Comparison of ENCODE assay signal across 1 cellular context in genomic region chr11:65611758-65612603, GRCh38.
TF ChIP-seq lines count a peak whose summit lies in the region.

No MANE protein-coding gene starts in this region.

TF ChIP-seq in GM12878, 131 proteins besides CTCF, POLR2A, EP300 and RAD21:
- TF ChIP-seq, protein P1, sequence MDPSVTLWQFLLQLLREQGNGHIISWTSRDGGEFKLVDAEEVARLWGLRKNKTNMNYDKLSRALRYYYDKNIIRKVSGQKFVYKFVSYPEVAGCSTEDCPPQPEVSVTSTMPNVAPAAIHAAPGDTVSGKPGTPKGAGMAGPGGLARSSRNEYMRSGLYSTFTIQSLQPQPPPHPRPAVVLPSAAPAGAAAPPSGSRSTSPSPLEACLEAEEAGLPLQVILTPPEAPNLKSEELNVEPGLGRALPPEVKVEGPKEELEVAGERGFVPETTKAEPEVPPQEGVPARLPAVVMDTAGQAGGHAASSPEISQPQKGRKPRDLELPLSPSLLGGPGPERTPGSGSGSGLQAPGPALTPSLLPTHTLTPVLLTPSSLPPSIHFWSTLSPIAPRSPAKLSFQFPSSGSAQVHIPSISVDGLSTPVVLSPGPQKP (IDR thresholded peaks at IDR 0.05; ENCODE audit: low read depth, low read length), result no peak
- TF ChIP-seq, protein P2, sequence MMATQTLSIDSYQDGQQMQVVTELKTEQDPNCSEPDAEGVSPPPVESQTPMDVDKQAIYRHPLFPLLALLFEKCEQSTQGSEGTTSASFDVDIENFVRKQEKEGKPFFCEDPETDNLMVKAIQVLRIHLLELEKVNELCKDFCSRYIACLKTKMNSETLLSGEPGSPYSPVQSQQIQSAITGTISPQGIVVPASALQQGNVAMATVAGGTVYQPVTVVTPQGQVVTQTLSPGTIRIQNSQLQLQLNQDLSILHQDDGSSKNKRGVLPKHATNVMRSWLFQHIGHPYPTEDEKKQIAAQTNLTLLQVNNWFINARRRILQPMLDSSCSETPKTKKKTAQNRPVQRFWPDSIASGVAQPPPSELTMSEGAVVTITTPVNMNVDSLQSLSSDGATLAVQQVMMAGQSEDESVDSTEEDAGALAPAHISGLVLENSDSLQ (IDR thresholded peaks at IDR 0.05), result peak; percentile 74
- no peak for TF ChIP-seq ZNF384 (IDR thresholded peaks at IDR 0.05; ENCODE audit: borderline replicate concordance, low read depth, low read length)
- TF ChIP-seq, protein P3, sequence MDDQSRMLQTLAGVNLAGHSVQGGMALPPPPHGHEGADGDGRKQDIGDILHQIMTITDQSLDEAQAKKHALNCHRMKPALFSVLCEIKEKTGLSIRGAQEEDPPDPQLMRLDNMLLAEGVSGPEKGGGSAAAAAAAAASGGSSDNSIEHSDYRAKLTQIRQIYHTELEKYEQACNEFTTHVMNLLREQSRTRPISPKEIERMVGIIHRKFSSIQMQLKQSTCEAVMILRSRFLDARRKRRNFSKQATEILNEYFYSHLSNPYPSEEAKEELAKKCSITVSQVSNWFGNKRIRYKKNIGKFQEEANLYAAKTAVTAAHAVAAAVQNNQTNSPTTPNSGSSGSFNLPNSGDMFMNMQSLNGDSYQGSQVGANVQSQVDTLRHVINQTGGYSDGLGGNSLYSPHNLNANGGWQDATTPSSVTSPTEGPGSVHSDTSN (IDR thresholded peaks at IDR 0.05; ENCODE audit: insufficient replicate concordance, low read depth, low read length), result peak; percentile 44
